Comparison of ENCODE assay signal across 8 cellular contexts in genomic region chr12:56724660-56724988, GRCh38. TPM values are rescaled to one million over a fixed set of nuclear protein-coding genes. Genes with fewer than 3 reads are reported as not detected.
A peak's percentile ranks its signal among the peaks of the same experiment; 100 is the strongest.
DNase-seq lines count a peak whose midpoint lies in the region; ATAC-seq and TF ChIP-seq lines count a peak whose summit lies in the region.

No MANE protein-coding gene starts in this region.

- H3K27me3 Mint-ChIP-seq in CD4-positive, alpha-beta T cell, result no peaks in the 10 kb centered on the region

- peak in 2 of 10 experiments; percentile 3 to 6 for DNase-seq in CD4-positive, alpha-beta T cell
- no peak for DNase-seq in NB4 (ENCODE audit: low read depth)
- DNase-seq in choroid plexus epithelial cell (ENCODE audit: low read depth), result no peak
- no peak for DNase-seq in vagina (ENCODE audit: extremely low spot score in 2 of 2)
- no peak for DNase-seq in HuH-7.5 (ENCODE audit: low spot score)
- no peak for DNase-seq in AG08395 (ENCODE audit: low spot score)

- 0 to 4% methylated on average over 4 to 7 of the region's 9 CpGs for WGBS in mesodermal cell (ENCODE audit: insufficient coverage in 2 of 2), 2 experiments

- TF ChIP-seq POLR2A in NB4 (IDR thresholded peaks at IDR 0.05; ENCODE audit: extremely low read depth, insufficient read length) (no peak), vagina (IDR thresholded peaks at IDR 0.05) (no peak)

- H3K36me3 ChIP-seq in mesodermal cell (ENCODE audit: control insufficient read depth, insufficient read depth, low read length) (peaks cover 53% of the 10 kb centered on the region), vagina (peaks cover 0 to 7% of the 10 kb centered on the region in 2 donors)

- peaks cover 65% of the 10 kb centered on the region for H3K4me1 Mint-ChIP-seq in CD4-positive, alpha-beta T cell (ENCODE audit: low read depth)

- H3K4me3 ChIP-seq in NB4 (ENCODE audit: low read depth, low read length) (peak overlapping the region; percentile 85), choroid plexus epithelial cell (ENCODE audit: low read depth, low read length) (peak overlapping the region; percentile 99), mesodermal cell (ENCODE audit: extremely low read depth, insufficient read depth, low read length, poor library complexity, severe bottlenecking) (peak overlapping the region; percentile 99), vagina (peak overlapping the region; percentile 64 to 81)

- peak overlapping the region; percentile 86 for H3K27ac ChIP-seq in CD4-positive, alpha-beta T cell (ENCODE audit: low read depth, low read length)
- H3K27ac ChIP-seq in mesodermal cell (ENCODE audit: low read depth, low read length, severe bottlenecking) (peak overlapping the region; percentile 98), vagina (peak overlapping the region; percentile 97)

- TF ChIP-seq CTCF in CD4-positive, alpha-beta T cell (IDR thresholded peaks at IDR 0.05), result no peak
- TF ChIP-seq CTCF in NB4 (IDR thresholded peaks at IDR 0.05; ENCODE audit: low read depth, low read length) (no peak), choroid plexus epithelial cell (conservative IDR thresholded peaks at IDR 0.05; ENCODE audit: low read depth, low read length) (no peak), vagina (IDR thresholded peaks at IDR 0.05) (no peak)

- intact Hi-C loops in CD4-positive, alpha-beta T cell (cut with DNase I, micrococcal nuclease), result loop anchor here (1.0 to 10.0 kb wide), 4 partner anchors 34 to 900 kb away; partner anchors contain the start of gene DNAJC14 (in 1 of the 2)
- intact Hi-C loops in vagina (cut with DNase I), result no loop called here

- peak overlapping the region; percentile 98 for H3K4me3 Mint-ChIP-seq in CD4-positive, alpha-beta T cell

- H3K9me3 Mint-ChIP-seq in CD4-positive, alpha-beta T cell, result no peaks in the 10 kb centered on the region

- H3K36me3 Mint-ChIP-seq in CD4-positive, alpha-beta T cell (ENCODE audit: low read depth), result peaks cover 78% of the 10 kb centered on the region

- CTCF ChIA-PET in CD4-positive, alpha-beta T cell (lab: Charles Lee), result interaction anchor here (0.5 to 2.1 kb wide), 3 partner anchors 88 to 151 kb away, joined by 3 to 9 read pairs (median 4); no protein-coding TSS in a partner anchor

- peaks cover 24% of the 10 kb centered on the region for H3K4me1 ChIP-seq in mesodermal cell (ENCODE audit: control insufficient read depth, insufficient read depth, low read length, poor library complexity, severe bottlenecking)
- H3K4me1 ChIP-seq in vagina, result peaks cover 47% of the 10 kb centered on the region

- no peaks in the 10 kb centered on the region for H3K27me3 ChIP-seq in CD4-positive, alpha-beta T cell (ENCODE audit: control insufficient read depth, insufficient read depth, low read length)
- no peaks in the 10 kb centered on the region for H3K27me3 ChIP-seq in vagina

- no peak for ATAC-seq in CD4-positive, alpha-beta T cell (ENCODE audit: poor library complexity)
- ATAC-seq in GM18909 (IDR thresholded peaks at IDR 0.05; ENCODE audit: poor library complexity, unreplicated experiment), result no peak

- peak overlapping the region; percentile 92 for H3K27ac Mint-ChIP-seq in CD4-positive, alpha-beta T cell

- POLR2A ChIA-PET in CD4-positive, alpha-beta T cell (lab: Charles Lee), result interaction anchor here (1.2 to 4.5 kb wide), 13 partner anchors 8 to 503 kb away, joined by 4 to 122 read pairs (median 17); partner anchors contain the start of genes ATP5F1B, BAZ2A, PTGES3 and RNF41

- no peaks in the 10 kb centered on the region for H3K9me3 ChIP-seq in CD4-positive, alpha-beta T cell (ENCODE audit: control insufficient read depth, low read length)
- no peaks in the 10 kb centered on the region for H3K9me3 ChIP-seq in mesodermal cell (ENCODE audit: control insufficient read depth, low read length)
- H3K9me3 ChIP-seq in vagina, result no peaks in the 10 kb centered on the region

RNA-seq across cellular contexts. Expression of gene NACA, which starts 0.5 kb away (rescaled TPM):
- 1,000 to 10,000 TPM; 1,441 to 1,479 TPM for total RNA-seq in CD4-positive, alpha-beta T cell
- polyA plus RNA-seq in mesodermal cell (2013, experiment 1 of 2), result 1,371 TPM
- polyA plus RNA-seq in mesodermal cell (2013, experiment 2 of 2), result 1,422 TPM
- total RNA-seq in vagina, result 1,274 TPM

RNA-seq across cellular contexts. Expression of gene PRIM1, which starts 27.5 kb away (rescaled TPM):
- 1 to 10 TPM; 5.3 to 6.1 TPM for total RNA-seq in CD4-positive, alpha-beta T cell
- 23.2 TPM for polyA plus RNA-seq in mesodermal cell (2013, experiment 1 of 2)
- polyA plus RNA-seq in mesodermal cell (2013, experiment 2 of 2), result 30.6 TPM
- 12.8 TPM for total RNA-seq in vagina

RNA-seq across cellular contexts. Expression of gene PTGES3, which starts 36.5 kb away (rescaled TPM):
- total RNA-seq in CD4-positive, alpha-beta T cell, result 100 to 1,000 TPM; 146 to 154 TPM
- 279 TPM for polyA plus RNA-seq in mesodermal cell (2013, experiment 1 of 2)
- 307 TPM for polyA plus RNA-seq in mesodermal cell (2013, experiment 2 of 2)
- total RNA-seq in vagina, result 81.0 TPM

RNA-seq across cellular contexts. Expression of gene HSD17B6, which starts 38.5 kb away (rescaled TPM):
- not detected for total RNA-seq in CD4-positive, alpha-beta T cell
- polyA plus RNA-seq in mesodermal cell (2013, experiment 1 of 2), result 1.9 TPM
- 1.2 TPM for polyA plus RNA-seq in mesodermal cell (2013, experiment 2 of 2)
- total RNA-seq in vagina, result 32.4 TPM
